Comparison of ENCODE assay signal across 17 cellular contexts in genomic region chr16:69853481-69853880, GRCh38.
"Had no signal": no experiment of that assay in that cellular context is flagged by ENCODE, and none has a peak within 500 bp of the region (broad histone marks: within the 10 kb centered on the region; RNA-seq: fewer than 3 reads in every experiment).

No MANE protein-coding gene starts in this region.

- H3K27me3 Mint-ChIP-seq: memory B cell; naive thymus-derived CD4-positive, alpha-beta T cell; type B pancreatic cell had no signal

- H3K27me3 ChIP-seq: heart left ventricle, neutrophil, spleen, stomach, thyroid gland had no signal

- H3K4me3 Mint-ChIP-seq: memory B cell, type B pancreatic cell had no signal

- H3K27ac Mint-ChIP-seq: type B pancreatic cell had no signal

- H3K9me3 Mint-ChIP-seq: memory B cell; naive thymus-derived CD4-positive, alpha-beta T cell; type B pancreatic cell had no signal

- H3K9me3 ChIP-seq: heart left ventricle, left ventricle myocardium inferior, lower lobe of right lung, neutrophil, spleen, stomach, thyroid gland had no signal

- DNase-seq: cortex of kidney; effector memory CD4-positive, alpha-beta T cell; heart left ventricle; left cardiac atrium; left ventricle myocardium inferior; lower lobe of right lung; naive thymus-derived CD4-positive, alpha-beta T cell; spleen; stimulated activated CD4-positive, alpha-beta T cell treated with anti-CD3 and anti-CD28 coated beads, Interleukin-15, amount 100 ng/mL, for 24 hours; stimulated activated CD4-positive, alpha-beta T cell treated with anti-CD3 and anti-CD28 coated beads, Interleukin-1b, Interleukin-23, amount 100 ng/mL, for 48 hours; stimulated activated CD4-positive, alpha-beta T cell treated with anti-CD3 and anti-CD28 coated beads, Interleukin-4, amount 100 ng/mL, for 24 hours; stimulated activated naive CD4-positive, alpha-beta T cell; stomach; thyroid gland had no signal

- H3K36me3 ChIP-seq: left ventricle myocardium inferior, thyroid gland had no signal

- H3K4me3 ChIP-seq: heart left ventricle, left ventricle myocardium inferior, lower lobe of right lung, spleen, stomach, thyroid gland had no signal

- H3K27ac ChIP-seq: heart left ventricle, left ventricle myocardium inferior, lower lobe of right lung, neutrophil, spleen, stomach, thyroid gland had no signal
